8 cellular contexts compared by ENCODE assay signal in the genomic region with DNA sequence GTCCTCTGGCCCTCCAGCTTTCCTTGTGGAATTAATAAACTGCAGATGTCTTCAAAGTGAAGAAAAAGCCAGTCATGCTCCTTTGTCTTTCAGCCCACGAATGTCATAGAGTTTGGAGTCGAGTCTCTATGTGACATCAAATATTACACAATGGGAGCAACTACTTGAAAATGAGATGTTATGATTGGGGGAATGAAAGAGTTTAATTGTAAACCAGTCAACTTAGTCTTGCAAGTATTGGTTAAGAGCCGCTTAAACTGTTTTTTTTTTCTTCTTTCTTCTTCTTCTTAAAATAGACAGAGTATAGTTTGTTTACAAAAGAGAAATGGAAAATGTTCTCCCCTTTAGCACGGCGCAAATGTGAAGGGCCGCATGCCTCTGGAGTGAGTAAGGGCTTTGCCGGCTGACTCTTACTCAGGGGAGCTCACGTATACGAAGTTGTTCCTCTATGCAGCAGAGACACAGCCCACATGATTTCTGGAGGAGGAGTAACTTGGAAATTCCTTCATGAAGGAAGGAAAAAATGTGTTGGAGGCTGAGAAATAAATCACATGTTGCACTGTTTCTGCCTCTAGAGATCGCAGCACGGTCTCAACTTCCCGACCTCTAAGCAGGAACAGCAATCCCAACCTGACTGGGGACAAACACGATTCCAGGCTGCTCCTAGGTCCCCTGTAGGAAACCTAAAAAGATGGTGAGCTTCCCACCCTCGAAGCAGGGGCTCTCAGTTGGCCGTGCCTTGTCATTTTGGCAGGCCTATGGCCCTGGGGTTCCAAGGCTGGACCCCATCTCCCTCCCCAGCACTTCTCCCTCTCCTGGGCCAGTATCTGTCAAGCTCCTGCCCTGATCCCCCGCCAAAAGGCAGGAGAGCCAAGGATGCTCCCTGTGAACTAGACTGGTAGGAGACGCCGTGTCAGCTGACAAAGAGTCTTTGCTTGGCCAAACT. TPM values are rescaled to one million over a fixed set of nuclear protein-coding genes. Genes with fewer than 3 reads are reported as not detected.
A peak's percentile ranks its signal among the peaks of the same experiment; 100 is the strongest.
DNase-seq lines count a peak whose midpoint lies in the region.

No MANE protein-coding gene starts in this region.

- H3K23ac ChIP-seq in neuronal stem cell (ENCODE audit: low read depth, low read length, poor library complexity): no peak overlapping the region

- H2BK120ac ChIP-seq in neuronal stem cell (ENCODE audit: low read depth, low read length): peak overlapping the region; percentile 58

- no peak overlapping the region for H4K91ac ChIP-seq in neuronal stem cell (ENCODE audit: low read depth, low read length, poor library complexity)

- peak overlapping the region; percentile 38 for H3K4me3 ChIP-seq in SK-N-MC
- no peak overlapping the region for H3K4me3 ChIP-seq in neuronal stem cell (ENCODE audit: low read length in 2 of 2)

- H2AK5ac ChIP-seq in neuronal stem cell (ENCODE audit: low read depth, low read length): peak overlapping the region; percentile 44

- H3K79me1 ChIP-seq in neuronal stem cell (ENCODE audit: low read depth, low read length): no peaks in the 10 kb centered on the region

- no peaks in the 10 kb centered on the region for H3K9me3 ChIP-seq in SK-N-MC (ENCODE audit: low read depth, low read length)
- no peaks in the 10 kb centered on the region for H3K9me3 ChIP-seq in neuronal stem cell (replicated peaks in 1 of 2; ENCODE audit: control insufficient read depth in 2 of 2, insufficient read depth in 1 of 2, low read depth in 1 of 2, low read length in 2 of 2)

- peak overlapping the region; percentile 93 for H3K18ac ChIP-seq in neuronal stem cell (ENCODE audit: low read length)

- no peak overlapping the region for H3K4me2 ChIP-seq in neuronal stem cell (ENCODE audit: insufficient read depth, low read length, poor library complexity, severe bottlenecking)

- H3K27me3 ChIP-seq in neuronal stem cell (ENCODE audit: control insufficient read depth in 3 of 3, insufficient read depth in 3 of 3, low read depth in 1 of 3, low read length in 3 of 3): no peaks in the 10 kb centered on the region

- peak overlapping the region; percentile 69 for H2BK5ac ChIP-seq in neuronal stem cell (ENCODE audit: low read length)

- H3K27ac ChIP-seq in SK-N-MC (peak overlapping the region; percentile 96), neuronal stem cell (replicated peaks; ENCODE audit: low read length) (peak overlapping the region; percentile 78)

- no peak overlapping the region for H3K14ac ChIP-seq in neuronal stem cell (ENCODE audit: low read length)

- H3K4ac ChIP-seq in neuronal stem cell (ENCODE audit: low read length): peak overlapping the region; percentile 10

- H2BK12ac ChIP-seq in neuronal stem cell (ENCODE audit: low read length): peak overlapping the region; percentile 85

- no CpG with 5 or more reads among the region's 18 CpGs for WGBS in neuronal stem cell (ENCODE audit: extremely low coverage in 2 of 2, insufficient read length in 2 of 2, insufficient replicate concordance in 1 of 2), 2 donors

- H3K36me3 ChIP-seq in SK-N-MC (ENCODE audit: insufficient read depth, low read length) (no peaks in the 10 kb centered on the region), neuronal stem cell (replicated peaks in 1 of 2; ENCODE audit: control insufficient read depth in 2 of 2, insufficient read depth in 2 of 2, low read length in 2 of 2) (no peaks in the 10 kb centered on the region)

- H2BK15ac ChIP-seq in neuronal stem cell (ENCODE audit: low read length): no peak overlapping the region

- H3K9ac ChIP-seq in SK-N-MC (ENCODE audit: insufficient read length) (peak overlapping the region; percentile 69), neuronal stem cell (ENCODE audit: low read depth, low read length, poor library complexity) (peak overlapping the region; percentile 7)

- peaks cover 25 to 45% of the 10 kb centered on the region in 2 donors for H3K4me1 ChIP-seq in neuronal stem cell (ENCODE audit: control insufficient read depth in 2 of 2, insufficient read depth in 1 of 2, low read depth in 1 of 2, low read length in 2 of 2)

- DNase-seq in GM04503 (ENCODE audit: low read depth): peak; percentile 99
- no peak for DNase-seq in SK-N-MC (ENCODE audit: low read depth, low spot score)
- DNase-seq in fibroblast of the conjunctiva (ENCODE audit: low read depth): peak; percentile 98
- no peak for DNase-seq in neuronal stem cell (ENCODE audit: low spot score)
- no peak for DNase-seq in KG1 (lab: John Stamatoyannopoulos, UW)
- DNase-seq in NCI-H1105 (lab: John Stamatoyannopoulos, UW): no peak
- DNase-seq in NAMALWA (ENCODE audit: low spot score): no peak
- no peak for DNase-seq in NCI-H2081 treated with DMSO at 0.1 percent for 48 hours (lab: John Stamatoyannopoulos, UW)

- no peak overlapping the region for H4K8ac ChIP-seq in neuronal stem cell (ENCODE audit: low read depth, low read length)

- H2AFZ ChIP-seq in neuronal stem cell (ENCODE audit: low read length): peak overlapping the region; percentile 57

RNA-seq across cellular contexts. Expression of gene MYOF, which starts 44.9 kb away (rescaled TPM):
- polyA plus RNA-seq in neuronal stem cell (2013, experiment 1 of 2): 2.9 TPM
- 2.8 TPM for polyA plus RNA-seq in neuronal stem cell (2013, experiment 2 of 2)

RNA-seq across cellular contexts. Expression of gene CEP55, which starts 59.1 kb away (rescaled TPM):
- 34.7 TPM for polyA plus RNA-seq in neuronal stem cell (2013, experiment 1 of 2)
- 34.1 TPM for polyA plus RNA-seq in neuronal stem cell (2013, experiment 2 of 2)

Comparison
In these comparisons a context has a peak if more than half of its experiments do, and no peak if none do; other contexts are left out.
1. DNase-seq: peak in GM04503 (single experiment) and fibroblast of the conjunctiva (single experiment); none in SK-N-MC (single experiment), neuronal stem cell (single experiment), KG1 (single experiment), NCI-H1105 (single experiment), NAMALWA (single experiment) and NCI-H2081 treated with DMSO at 0.1 percent for 48 hours (single experiment).